23 cellular contexts compared by ENCODE assay signal in genomic region chr11:44916316-44916715, GRCh38.
"Had no signal": no experiment of that assay in that cellular context is flagged by ENCODE, and none has a peak within 500 bp of the region (broad histone marks: within the 10 kb centered on the region; RNA-seq: fewer than 3 reads in every experiment).

No MANE protein-coding gene starts in this region.

- H3K79me2 ChIP-seq: parathyroid adenoma had no signal

- FAIRE-seq: endometrium had no signal

- H3K9ac ChIP-seq: neural progenitor cell, parathyroid adenoma had no signal

- H3K4me2 ChIP-seq: neural progenitor cell had no signal

- ATAC-seq: activated CD4-positive, alpha-beta T cell treated with anti-CD3 and anti-CD28 coated beads for 36 hours; activated CD8-positive, alpha-beta memory T cell treated with anti-CD3 and anti-CD28 coated beads, Interleukin-2, amount 10 ng/mL, durations not matched to agents 7 days and 5 days; activated CD8-positive, alpha-beta T cell treated with anti-CD3 and anti-CD28 coated beads, Interleukin-2, amount 10 ng/mL, durations not matched to agents 7 days and 5 days; activated naive CD8-positive, alpha-beta T cell treated with anti-CD3 and anti-CD28 coated beads, Interleukin-2, amount 50 U/mL, for 24 hours; left lobe of liver; upper lobe of right lung had no signal

- H3K4me3 ChIP-seq: esophagus squamous epithelium, neural progenitor cell, psoas muscle, suprapubic skin, tibial artery, upper lobe of right lung had no signal

- H2AFZ ChIP-seq: neural progenitor cell, parathyroid adenoma had no signal

- H3K4me1 ChIP-seq: parathyroid adenoma, psoas muscle had no signal

- H3K36me3 ChIP-seq: esophagus squamous epithelium, neural progenitor cell, suprapubic skin, upper lobe of right lung had no signal

- H3K9me3 ChIP-seq: esophagus squamous epithelium, psoas muscle, suprapubic skin, tibial artery, upper lobe of right lung had no signal

- H3K27me3 ChIP-seq: neural progenitor cell, suprapubic skin, tibial artery, upper lobe of right lung had no signal

- H3K27ac ChIP-seq: epithelial cell of prostate, esophagus squamous epithelium, neural progenitor cell, parathyroid adenoma, psoas muscle, suprapubic skin, tibial artery, upper lobe of right lung had no signal

- DNase-seq: activated CD4-positive, alpha-beta T cell treated with anti-CD3 and anti-CD28 coated beads for 36 hours; activated CD4-positive, CD25-positive, alpha-beta regulatory T cell; activated CD8-positive, alpha-beta memory T cell treated with anti-CD3 and anti-CD28 coated beads, Interleukin-2, amount 10 ng/mL, durations not matched to agents 7 days and 5 days; activated CD8-positive, alpha-beta T cell treated with anti-CD3 and anti-CD28 coated beads, Interleukin-2, amount 10 ng/mL, durations not matched to agents 7 days and 5 days; activated naive CD8-positive, alpha-beta T cell treated with anti-CD3 and anti-CD28 coated beads, Interleukin-2, amount 50 U/mL, for 24 hours; activated T-cell treated with anti-CD3 and anti-CD28 coated beads, Interleukin-2, amount 50 U/mL, for 48 hours; amygdala; central memory CD4-positive, alpha-beta T cell; effector CD8-positive, alpha-beta T cell; esophagus squamous epithelium; foreskin melanocyte; natural killer cell; occipital lobe; psoas muscle; stimulated activated naive CD4-positive, alpha-beta T cell; tibial artery; upper lobe of right lung had no signal
